ENCODE assay signal across 9 cellular contexts in the genomic region with DNA sequence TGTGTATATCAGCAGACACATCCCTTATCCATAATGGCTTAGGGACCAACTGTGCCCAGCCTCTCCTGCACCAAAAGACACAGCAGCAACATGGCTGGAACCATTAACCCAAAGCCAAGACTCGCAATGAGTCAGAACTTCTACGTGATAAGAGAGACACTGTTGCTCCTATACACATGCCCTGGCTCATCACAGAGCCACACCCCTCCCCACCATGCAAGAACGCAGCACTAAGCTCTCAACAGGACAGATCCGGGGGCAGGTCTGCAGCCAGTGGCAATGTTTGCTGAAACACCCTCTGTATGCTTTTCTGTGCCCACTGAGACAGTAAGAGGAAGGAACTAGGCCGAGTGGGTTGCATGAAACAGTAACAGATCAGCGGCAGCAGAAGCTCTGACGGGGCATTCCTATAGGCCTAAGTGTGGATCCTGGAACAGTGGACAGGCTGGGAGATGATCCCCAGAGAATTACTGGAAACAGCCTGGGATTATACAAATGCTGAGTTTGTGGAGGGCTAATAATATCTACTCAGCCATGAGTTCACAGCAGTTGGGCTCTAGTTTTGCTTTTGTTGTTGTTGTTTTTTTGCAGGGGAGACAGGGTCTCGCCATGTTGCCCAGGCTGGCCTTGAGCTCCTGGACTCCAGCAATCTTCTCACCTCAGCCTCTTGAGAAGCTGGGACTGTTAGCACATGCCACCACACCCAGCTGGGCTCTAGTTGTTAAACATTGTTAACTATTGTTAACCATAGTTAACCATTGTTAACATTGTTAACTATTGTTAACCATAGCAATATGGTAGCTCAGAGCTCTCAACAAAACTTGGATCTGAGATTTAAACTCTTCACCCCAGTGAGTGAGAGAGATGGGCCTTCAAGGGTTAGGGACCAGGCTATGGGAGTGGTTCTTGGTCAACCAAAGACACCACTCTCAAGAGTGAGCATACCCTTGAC. TPM values are rescaled to one million over a fixed set of nuclear protein-coding genes. Genes with fewer than 3 reads are reported as not detected.
DNase-seq lines count a peak whose midpoint lies in the region; ATAC-seq, FAIRE-seq and TF ChIP-seq lines count a peak whose summit lies in the region.
"Had no signal": no experiment of that assay in that cellular context is flagged by ENCODE, and none has a peak within 500 bp of the region (broad histone marks: within the 10 kb centered on the region; RNA-seq: fewer than 3 reads in every experiment).

No MANE protein-coding gene starts in this region.

- H3K4me3 Mint-ChIP-seq in CD4-positive, alpha-beta memory T cell = no peak overlapping the region

- peak; percentile 41 for ATAC-seq in GM21737 (IDR thresholded peaks at IDR 0.05; ENCODE audit: unreplicated experiment)
- no peak for ATAC-seq in HG02884 (IDR thresholded peaks at IDR 0.05; ENCODE audit: unreplicated experiment)
- ATAC-seq: Panc1 had no signal

- TF ChIP-seq CTCF in keratinocyte (optimal IDR thresholded peaks at IDR 0.05 in 1 of 3, IDR thresholded peaks at IDR 0.05 in 1 of 3, conservative IDR thresholded peaks at IDR 0.05 in 1 of 3; ENCODE audit: extremely low read depth in 1 of 3, insufficient read depth in 2 of 3, low read length in 3 of 3) = no peak

- H2AFZ ChIP-seq in keratinocyte (ENCODE audit: control insufficient read depth, low read length) = no peak overlapping the region

- H3K27me3 Mint-ChIP-seq in CD4-positive, alpha-beta memory T cell = no peaks in the 10 kb centered on the region

- peaks cover 10% of the 10 kb centered on the region for H3K4me1 ChIP-seq in CD4-positive, alpha-beta memory T cell (ENCODE audit: insufficient read depth, low read length)
- peaks cover 33% of the 10 kb centered on the region for H3K4me1 ChIP-seq in keratinocyte (ENCODE audit: control insufficient read depth, extremely low read depth, insufficient read depth, low read length)

- H3K9ac ChIP-seq in keratinocyte (ENCODE audit: control insufficient read depth, extremely low read depth, insufficient read depth, low read length) = no peak overlapping the region

- dilution Hi-C loops in keratinocyte (cut with MboI; ENCODE audit: extremely low pct_ligation_motif_present, low sequenced_read_pairs) = no loop called here

- DNase-seq in CD4-positive, alpha-beta memory T cell = no peak
- DNase-seq in RPMI7951 (ENCODE audit: low read depth) (peak; percentile 70), keratinocyte (ENCODE audit: low read depth, low spot score) (no peak), dermis blood vessel endothelial cell (no peak), urothelium cell line (ENCODE audit: low spot score) (no peak), C1 segment of cervical spinal cord (lab: John Stamatoyannopoulos, UW) (no peak)

- peak; percentile 91 for FAIRE-seq in keratinocyte (lab: Jason Lieb, UNC)
- no peak for FAIRE-seq in urothelium cell line (lab: Jason Lieb, UNC)

- H3K79me2 ChIP-seq in keratinocyte (ENCODE audit: control insufficient read depth, insufficient read depth, low read length) = peaks cover 53% of the 10 kb centered on the region

- H3K4me2 ChIP-seq in keratinocyte (ENCODE audit: control insufficient read depth, extremely low read depth, insufficient read depth, low read depth, low read length) = peak overlapping the region; percentile 23

- H3K4me1 Mint-ChIP-seq in CD4-positive, alpha-beta memory T cell = peaks cover 21 to 65% (median 36%) of the 10 kb centered on the region in 4 donors

- no peaks in the 10 kb centered on the region for H3K9me3 ChIP-seq in CD4-positive, alpha-beta memory T cell (ENCODE audit: control insufficient read depth in 1 of 2, low read length in 2 of 2)
- no peaks in the 10 kb centered on the region for H3K9me3 ChIP-seq in keratinocyte (ENCODE audit: control insufficient read depth, low read depth, low read length)

- H3K27me3 ChIP-seq in CD4-positive, alpha-beta memory T cell (ENCODE audit: insufficient read depth, low read length) = no peaks in the 10 kb centered on the region
- H3K27me3 ChIP-seq in keratinocyte (ENCODE audit: control insufficient read depth, extremely low read depth, insufficient read depth, low read length) = no peaks in the 10 kb centered on the region

- no peak overlapping the region for H3K27ac ChIP-seq in CD4-positive, alpha-beta memory T cell (ENCODE audit: low read depth, low read length)
- H3K27ac ChIP-seq in keratinocyte (ENCODE audit: control insufficient read depth, insufficient read depth, low read length) = peak overlapping the region; percentile 19

- no peak overlapping the region for H3K4me3 ChIP-seq in CD4-positive, alpha-beta memory T cell (ENCODE audit: low read length in 2 of 2)
- no peak overlapping the region for H3K4me3 ChIP-seq in keratinocyte (ENCODE audit: control insufficient read depth in 2 of 3, extremely low read depth in 1 of 3, insufficient read depth in 2 of 3, low read depth in 1 of 3, low read length in 3 of 3)

- peaks cover 48 to 76% of the 10 kb centered on the region in 2 donors for H3K36me3 Mint-ChIP-seq in CD4-positive, alpha-beta memory T cell

- CTCF ChIA-PET in CD4-positive, alpha-beta memory T cell (lab: Charles Lee; ENCODE audit: partially characterized antibody) = interaction anchor here (1.0 to 1.4 kb wide), 4 partner anchors 30 to 100 kb away, joined by 3 to 8 read pairs (median 4); no protein-coding TSS in a partner anchor

- no peaks in the 10 kb centered on the region for H4K20me1 ChIP-seq in keratinocyte (ENCODE audit: control insufficient read depth, extremely low read depth, insufficient read depth, low read length)

- POLR2A ChIA-PET in CD4-positive, alpha-beta memory T cell (lab: Charles Lee; ENCODE audit: partially characterized antibody) = interaction anchor here (0.7 to 1.8 kb wide), 4 partner anchors 8 to 41 kb away, joined by 3 to 5 read pairs (median 4); partner anchors contain the start of gene B4GALT1

- H3K9me3 Mint-ChIP-seq in CD4-positive, alpha-beta memory T cell = peaks cover 0 to 2% (median 0%) of the 10 kb centered on the region in 8 donors

- H3K9me1 ChIP-seq in keratinocyte (ENCODE audit: control insufficient read depth, extremely low read depth, insufficient read depth, low read length) = peaks cover 5% of the 10 kb centered on the region

- intact Hi-C loops in CD4-positive, alpha-beta memory T cell (cut with micrococcal nuclease) = no loop called here

- H3K36me3 ChIP-seq in CD4-positive, alpha-beta memory T cell (ENCODE audit: insufficient read depth, low read length) = peaks cover 34% of the 10 kb centered on the region
- H3K36me3 ChIP-seq in keratinocyte (ENCODE audit: control insufficient read depth in 2 of 2, extremely low read depth in 1 of 2, insufficient read depth in 2 of 2, low read length in 2 of 2) = peaks cover 19 to 31% of the 10 kb centered on the region in 2 experiments

- H3K27ac Mint-ChIP-seq in CD4-positive, alpha-beta memory T cell = peak overlapping the region; percentile 3 to 81 (median 52)

RNA-seq across cellular contexts. Expression of gene B4GALT1, which starts 41.0 kb away (rescaled TPM):
- total RNA-seq in CD4-positive, alpha-beta memory T cell = 10 to 100 TPM; 54.1 to 56.0 TPM
- polyA plus RNA-seq in CD4-positive, alpha-beta memory T cell = 10 to 100 TPM; 16.6 to 32.0 TPM
- 35.4 and 38.7 TPM in 2 replicates for total RNA-seq in RPMI7951 (2014; rRNA removed; shearing (Covaris generic))
- polyA plus RNA-seq in keratinocyte = 54.3 to 82.9 TPM (median 55.1 TPM) in 3 replicates
- polyA plus RNA-seq in keratinocyte (2011; ENCODE audit: low read depth) = 9.5 TPM
- polyA plus RNA-seq in keratinocyte (2011; cell fraction: cytosol; rRNA removed) = 57.6 and 65.9 TPM in 2 replicates
- 114 and 120 TPM in 2 replicates for polyA plus RNA-seq in keratinocyte (2011; cell fraction: nucleus; rRNA removed)
- 60.2 and 84.0 TPM in 2 replicates for polyA plus RNA-seq in keratinocyte (2012; ENCODE audit: low replicate concordance)
- 112 to 184 TPM (median 118 TPM) in 3 replicates for polyA minus RNA-seq in keratinocyte
- 89.8 TPM for polyA minus RNA-seq in keratinocyte (2011; cell fraction: cytosol; rRNA and poly(A)+ RNA removed)
- polyA minus RNA-seq in keratinocyte (2011; cell fraction: nucleus; rRNA and poly(A)+ RNA removed) = 109 and 160 TPM in 2 replicates
- 14.1 and 35.7 TPM in 2 replicates for total RNA-seq in dermis blood vessel endothelial cell

RNA-seq across cellular contexts. Expression of gene SMU1, which starts 49.7 kb away (rescaled TPM):
- total RNA-seq in CD4-positive, alpha-beta memory T cell = 10 to 100 TPM; 30.9 to 31.6 TPM
- polyA plus RNA-seq in CD4-positive, alpha-beta memory T cell = 10 to 100 TPM; 21.8 to 33.0 TPM
- 27.5 and 28.1 TPM in 2 replicates for total RNA-seq in RPMI7951 (2014; rRNA removed; shearing (Covaris generic))
- 15.3 to 20.3 TPM (median 16.1 TPM) in 3 replicates for polyA plus RNA-seq in keratinocyte
- polyA plus RNA-seq in keratinocyte (2011; ENCODE audit: low read depth) = 7.8 TPM
- polyA plus RNA-seq in keratinocyte (2011; cell fraction: cytosol; rRNA removed) = 9.3 and 15.7 TPM in 2 replicates
- polyA plus RNA-seq in keratinocyte (2011; cell fraction: nucleus; rRNA removed) = 13.8 and 15.0 TPM in 2 replicates
- polyA plus RNA-seq in keratinocyte (2012; ENCODE audit: low replicate concordance) = 16.0 and 16.5 TPM in 2 replicates
- 5.8 to 24.4 TPM (median 16.5 TPM) in 3 replicates for polyA minus RNA-seq in keratinocyte
- 14.0 TPM for polyA minus RNA-seq in keratinocyte (2011; cell fraction: cytosol; rRNA and poly(A)+ RNA removed)
- polyA minus RNA-seq in keratinocyte (2011; cell fraction: nucleus; rRNA and poly(A)+ RNA removed) = 9.9 and 17.8 TPM in 2 replicates
- total RNA-seq in dermis blood vessel endothelial cell = 34.5 and 37.8 TPM in 2 replicates
